Comparison of ENCODE assay signal across 24 cellular contexts in the genomic region with DNA sequence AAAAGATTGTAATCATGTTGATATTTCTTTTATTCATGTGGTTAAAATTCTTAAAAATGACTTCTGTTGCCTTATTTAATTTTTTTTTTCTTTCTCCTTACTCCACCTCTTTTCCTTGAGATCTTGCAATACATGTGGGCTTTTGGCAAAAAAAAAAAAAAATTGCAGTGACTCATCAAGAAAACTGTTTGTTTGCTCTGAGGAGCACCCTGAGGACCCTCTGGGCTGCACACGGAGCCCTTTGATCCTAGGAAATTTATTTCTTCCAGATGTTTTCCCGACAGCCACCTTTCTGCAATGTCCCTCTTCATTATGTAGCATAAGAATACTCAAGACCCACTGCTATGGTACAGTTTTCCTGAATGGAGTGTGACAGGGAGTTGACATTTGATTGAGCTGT.
DNase-seq lines count a peak whose midpoint lies in the region; ATAC-seq and TF ChIP-seq lines count a peak whose summit lies in the region.
"Had no signal": no experiment of that assay in that cellular context is flagged by ENCODE, and none has a peak within 500 bp of the region (broad histone marks: within the 10 kb centered on the region; RNA-seq: fewer than 3 reads in every experiment).

No MANE protein-coding gene starts in this region.

- H3K27me3 Mint-ChIP-seq in nephron progenitor cell (ENCODE audit: low read depth, poor library complexity) = no peaks in the 10 kb centered on the region
- H3K27me3 Mint-ChIP-seq: effector memory CD8-positive, alpha-beta T cell; naive thymus-derived CD8-positive, alpha-beta T cell had no signal

- no TSS peak for BruUV-seq in HCT116 (replicated peaks; lab: Mats Ljungman, UMichigan)

- H3K9me3 Mint-ChIP-seq in nephron progenitor cell = peaks cover 9% of the 10 kb centered on the region
- H3K9me3 Mint-ChIP-seq: effector memory CD8-positive, alpha-beta T cell had no signal

- H3K4me2 ChIP-seq in HCT116 (ENCODE audit: low read length) = peak overlapping the region; percentile 34

- peak; percentile 63 for ATAC-seq in HCT116
- ATAC-seq: activated naive CD4-positive, alpha-beta T cell treated with anti-CD3 and anti-CD28 coated beads, Interleukin-2, amount 50 U/mL, for 72 hours; activated T-cell treated with anti-CD3 and anti-CD28 coated beads, Interleukin-2, amount 50 U/mL, for 72 hours; effector memory CD8-positive, alpha-beta T cell; GM12878; left lobe of liver; naive thymus-derived CD8-positive, alpha-beta T cell; upper lobe of right lung had no signal

- H4K20me1 ChIP-seq in HCT116 (ENCODE audit: insufficient read depth) = no peaks in the 10 kb centered on the region

- TF ChIP-seq RAD21 in HCT116 (IDR thresholded peaks at IDR 0.05; ENCODE audit: low read depth) = no peak

- intact Hi-C loops in HCT116 (cut with micrococcal nuclease) = no loop called here

- H3K4me3 ChIP-seq in HCT116 (replicated peaks in 1 of 2; ENCODE audit: low read depth in 1 of 2, low read length in 2 of 2) = no peak overlapping the region
- H3K4me3 ChIP-seq: esophagus squamous epithelium, GM12878, heart left ventricle, upper lobe of right lung had no signal

- H3K9me3 ChIP-seq in HCT116 (ENCODE audit: control insufficient read depth in 1 of 2, insufficient read depth in 1 of 2, low read depth in 1 of 2, low read length in 2 of 2) = no peaks in the 10 kb centered on the region; a peak in 2 of 4 replicates

- H3K9ac ChIP-seq in HCT116 (ENCODE audit: low read length) = no peak overlapping the region

- no peak for TF ChIP-seq CTCF in HCT116 (IDR thresholded peaks at IDR 0.05 in 2 of 3, conservative IDR thresholded peaks at IDR 0.05 in 1 of 3; ENCODE audit: borderline replicate concordance in 1 of 3, insufficient read depth in 1 of 3, low read depth in 2 of 3, low read length in 2 of 3)
- no peak for TF ChIP-seq CTCF in nephron progenitor cell (IDR thresholded peaks at IDR 0.05)

- H3K27ac Mint-ChIP-seq in nephron progenitor cell = peak overlapping the region; percentile 34
- H3K27ac Mint-ChIP-seq: activated naive CD4-positive, alpha-beta T cell treated with anti-CD3 and anti-CD28 coated beads, Interleukin-2, amount 50 U/mL, for 72 hours; activated T-cell treated with anti-CD3 and anti-CD28 coated beads, Interleukin-2, amount 50 U/mL, for 72 hours; effector memory CD8-positive, alpha-beta T cell; naive thymus-derived CD8-positive, alpha-beta T cell had no signal

- H3K4me3 Mint-ChIP-seq in nephron progenitor cell = no peak overlapping the region
- H3K4me3 Mint-ChIP-seq: activated T-cell treated with anti-CD3 and anti-CD28 coated beads, Interleukin-2, amount 50 U/mL, for 72 hours; effector memory CD8-positive, alpha-beta T cell had no signal

- peak overlapping the region; percentile 81 for H3K27ac ChIP-seq in HCT116 (ENCODE audit: low read depth, low read length)
- H3K27ac ChIP-seq: esophagus squamous epithelium, heart left ventricle, upper lobe of right lung had no signal

- H3K4me1 Mint-ChIP-seq in nephron progenitor cell = peaks cover 11% of the 10 kb centered on the region

- CTCF ChIA-PET in HCT116 (lab: Charles Lee) = no interaction called here

- no peak for TF ChIP-seq POLR2A in HCT116 (IDR thresholded peaks at IDR 0.05; ENCODE audit: borderline replicate concordance, extremely low read depth, insufficient read depth, insufficient read length)

- RAD21 ChIA-PET in HCT116 (lab: Charles Lee; ENCODE audit: low non-redundant PET in 1 of 2, low total read pairs in 2 of 2, uncharacterized antibody in 2 of 2, unreplicated experiment in 2 of 2) = no interaction called here

- H2AFZ ChIP-seq in HCT116 (ENCODE audit: low read depth, low read length, poor library complexity, severe bottlenecking) = no peak overlapping the region

- H3K27me3 ChIP-seq in HCT116 (ENCODE audit: insufficient read depth, low read length) = no peaks in the 10 kb centered on the region
- H3K27me3 ChIP-seq: esophagus squamous epithelium, heart left ventricle, upper lobe of right lung had no signal

- peaks cover 0 to 19% of the 10 kb centered on the region in 2 experiments; a peak in 2 of 4 replicates for H3K36me3 ChIP-seq in HCT116 (ENCODE audit: control insufficient read depth in 1 of 2, insufficient read depth in 2 of 2, low read length in 2 of 2)
- H3K36me3 ChIP-seq: esophagus squamous epithelium, heart left ventricle, upper lobe of right lung had no signal

- H3K79me2 ChIP-seq in HCT116 (ENCODE audit: insufficient read depth, low read length) = no peaks in the 10 kb centered on the region

- POLR2A ChIA-PET in HCT116 (lab: Charles Lee) = no interaction called here

- H3K9me2 ChIP-seq in HCT116 (ENCODE audit: insufficient read depth) = no peaks in the 10 kb centered on the region

- DNase-seq in COLO829 (ENCODE audit: low spot score) (peak; percentile 8), HCT116 (ENCODE audit: low read depth, low spot score) (no peak), brain pericyte (ENCODE audit: low read depth, low spot score) (peak; percentile 27), nephron progenitor cell (no peak), epidermal melanocyte (ENCODE audit: insufficient read length, low spot score) (no peak), NCI-H446 (lab: John Stamatoyannopoulos, UW) (no peak)
- DNase-seq in activated naive CD4-positive, alpha-beta T cell (lab: John Stamatoyannopoulos, UW) = no peak
- DNase-seq: activated CD4-positive, alpha-beta T cell treated with anti-CD3 and anti-CD28 coated beads for 48 hours; activated T-cell treated with anti-CD3 and anti-CD28 coated beads, Interleukin-2, amount 50 U/mL, for 72 hours; DMS 273 treated with DMSO at 0.1 percent for 48 hours; effector memory CD8-positive, alpha-beta T cell; esophagus squamous epithelium; heart left ventricle; Kasumi-1; naive thymus-derived CD8-positive, alpha-beta T cell; NCI-H1105; NCI-H2029 treated with DMSO at 0.1 percent for 48 hours; NCI-H510A treated with DMSO at 0.1 percent for 48 hours; stimulated activated CD8-positive, alpha-beta memory T cell treated with anti-CD3 and anti-CD28 coated beads, Interleukin-4, amount 100 ng/mL, for 48 hours; T-helper 2 cell; upper lobe of right lung had no signal

- H3K36me3 Mint-ChIP-seq in nephron progenitor cell (ENCODE audit: low read depth) = peaks cover 7% of the 10 kb centered on the region

- peaks cover 17 to 24% of the 10 kb centered on the region in 2 experiments for H3K4me1 ChIP-seq in HCT116 (ENCODE audit: control insufficient read depth in 1 of 2, insufficient read depth in 2 of 2, low read length in 2 of 2)
- H3K4me1 ChIP-seq: esophagus squamous epithelium, upper lobe of right lung had no signal

TF ChIP-seq in HCT116, 20 proteins besides CTCF, POLR2A, EP300 and RAD21:
- TF ChIP-seq, protein P1, sequence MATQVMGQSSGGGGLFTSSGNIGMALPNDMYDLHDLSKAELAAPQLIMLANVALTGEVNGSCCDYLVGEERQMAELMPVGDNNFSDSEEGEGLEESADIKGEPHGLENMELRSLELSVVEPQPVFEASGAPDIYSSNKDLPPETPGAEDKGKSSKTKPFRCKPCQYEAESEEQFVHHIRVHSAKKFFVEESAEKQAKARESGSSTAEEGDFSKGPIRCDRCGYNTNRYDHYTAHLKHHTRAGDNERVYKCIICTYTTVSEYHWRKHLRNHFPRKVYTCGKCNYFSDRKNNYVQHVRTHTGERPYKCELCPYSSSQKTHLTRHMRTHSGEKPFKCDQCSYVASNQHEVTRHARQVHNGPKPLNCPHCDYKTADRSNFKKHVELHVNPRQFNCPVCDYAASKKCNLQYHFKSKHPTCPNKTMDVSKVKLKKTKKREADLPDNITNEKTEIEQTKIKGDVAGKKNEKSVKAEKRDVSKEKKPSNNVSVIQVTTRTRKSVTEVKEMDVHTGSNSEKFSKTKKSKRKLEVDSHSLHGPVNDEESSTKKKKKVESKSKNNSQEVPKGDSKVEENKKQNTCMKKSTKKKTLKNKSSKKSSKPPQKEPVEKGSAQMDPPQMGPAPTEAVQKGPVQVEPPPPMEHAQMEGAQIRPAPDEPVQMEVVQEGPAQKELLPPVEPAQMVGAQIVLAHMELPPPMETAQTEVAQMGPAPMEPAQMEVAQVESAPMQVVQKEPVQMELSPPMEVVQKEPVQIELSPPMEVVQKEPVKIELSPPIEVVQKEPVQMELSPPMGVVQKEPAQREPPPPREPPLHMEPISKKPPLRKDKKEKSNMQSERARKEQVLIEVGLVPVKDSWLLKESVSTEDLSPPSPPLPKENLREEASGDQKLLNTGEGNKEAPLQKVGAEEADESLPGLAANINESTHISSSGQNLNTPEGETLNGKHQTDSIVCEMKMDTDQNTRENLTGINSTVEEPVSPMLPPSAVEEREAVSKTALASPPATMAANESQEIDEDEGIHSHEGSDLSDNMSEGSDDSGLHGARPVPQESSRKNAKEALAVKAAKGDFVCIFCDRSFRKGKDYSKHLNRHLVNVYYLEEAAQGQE (IDR thresholded peaks at IDR 0.05; ENCODE audit: low read depth) = no peak
- TF ChIP-seq CEBPB (IDR thresholded peaks at IDR 0.05; ENCODE audit: low read depth) (0 out of 2 replicates have a peak, but pooled peaks have one; percentile 34), TCF7L2 (IDR thresholded peaks at IDR 0.05; ENCODE audit: borderline replicate concordance, extremely low read depth, insufficient read depth, insufficient read length) (peak; percentile 91), FOSL1 (IDR thresholded peaks at IDR 0.05; ENCODE audit: low read depth) (peak; percentile 35; the same call in 1 of the 2 replicates), JUND (IDR thresholded peaks at IDR 0.05) (peak; percentile 45)
TF ChIP-seq in HCT116: peak in this region for 4.

Comparison
In these comparisons a context has a peak if more than half of its experiments do, and no peak if none do; other contexts are left out.
1. DNase-seq: peak in COLO829 (single experiment) and brain pericyte (single experiment); none in HCT116 (single experiment), nephron progenitor cell (single experiment), epidermal melanocyte (single experiment), activated naive CD4-positive, alpha-beta T cell (0 of 4) and NCI-H446 (0 of 2).